24 cellular contexts compared by ENCODE assay signal in the genomic region with DNA sequence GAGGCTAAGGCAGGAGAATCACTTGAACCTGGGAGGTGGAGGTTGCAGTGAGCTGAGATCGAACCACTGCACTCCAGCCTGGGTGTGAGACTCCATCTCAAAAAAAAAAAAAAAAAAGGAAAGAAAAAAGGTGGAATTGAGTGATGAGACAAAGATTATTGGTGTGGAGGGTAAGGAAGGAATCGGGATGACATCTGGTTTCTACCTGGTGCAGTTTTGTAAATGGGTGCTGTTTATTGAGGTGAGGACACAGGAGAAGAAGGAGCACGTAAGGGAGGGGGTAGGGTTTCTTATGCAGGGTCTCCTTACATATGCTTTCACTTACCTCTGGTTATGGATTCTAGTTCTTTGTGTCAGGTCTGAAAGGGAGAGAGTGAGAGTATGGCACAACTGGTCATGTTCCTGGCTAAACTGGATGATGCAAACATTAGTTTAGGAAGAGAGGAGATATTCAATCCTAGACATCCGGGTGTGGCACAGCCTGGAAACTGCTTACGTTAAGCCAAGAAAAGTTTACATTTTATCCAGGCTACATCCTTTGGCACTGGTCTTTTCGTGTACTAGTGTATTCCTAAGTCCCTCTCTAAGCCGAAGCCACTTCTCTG. TPM values are rescaled to one million over a fixed set of nuclear protein-coding genes. Genes with fewer than 3 reads are reported as not detected.
A peak's percentile ranks its signal among the peaks of the same experiment; 100 is the strongest.
DNase-seq lines count a peak whose midpoint lies in the region; ATAC-seq and TF ChIP-seq lines count a peak whose summit lies in the region.
"Had no signal": no experiment of that assay in that cellular context is flagged by ENCODE, and none has a peak within 500 bp of the region (broad histone marks: within the 10 kb centered on the region; RNA-seq: fewer than 3 reads in every experiment).

No MANE protein-coding gene starts in this region.

- TF ChIP-seq CTCF in natural killer cell (IDR thresholded peaks at IDR 0.05) (no peak), fibroblast of villous mesenchyme (IDR thresholded peaks at IDR 0.05; ENCODE audit: insufficient read depth, low read depth, low read length) (no peak)

- no peak overlapping the region for H3K9ac ChIP-seq in mesendoderm (ENCODE audit: low read length)

- no peak overlapping the region for H3K4me3 ChIP-seq in fibroblast of villous mesenchyme (ENCODE audit: low read depth, low read length)
- H3K4me3 ChIP-seq in mesendoderm (ENCODE audit: low read length) = no peak overlapping the region
- H3K4me3 ChIP-seq: dorsolateral prefrontal cortex, esophagus squamous epithelium, K562, sigmoid colon had no signal

- H3K4ac ChIP-seq in mesendoderm (ENCODE audit: low read depth, low read length) = no peak overlapping the region

- H3K27me3 Mint-ChIP-seq in natural killer cell (ENCODE audit: low read depth in 2 of 2) = no peaks in the 10 kb centered on the region
- no peaks in the 10 kb centered on the region for H3K27me3 Mint-ChIP-seq in natural killer cell treated with Interleukin-12 subunit alpha and Interleukin-12 subunit beta and Interleukin-15 and Interleukin-18, amount 100 ng/mL, for 72 hours
- no peaks in the 10 kb centered on the region for H3K27me3 Mint-ChIP-seq in activated T-helper 17 cell treated with anti-CD3 and anti-CD28 coated beads, Interleukin-2, amount 50 U/mL, for 72 hours

- ATAC-seq in natural killer cell (no peak), HG02938 (IDR thresholded peaks at IDR 0.05; ENCODE audit: unreplicated experiment) (no peak)
- ATAC-seq in natural killer cell treated with Interleukin-12 subunit alpha and Interleukin-12 subunit beta and Interleukin-15 and Interleukin-18, amount 100 ng/mL, for 72 hours = no peak
- ATAC-seq in activated T-helper 17 cell treated with anti-CD3 and anti-CD28 coated beads, Interleukin-2, amount 50 U/mL, for 72 hours (replicated peaks) = no peak
- no peak for ATAC-seq in stimulated activated effector memory CD8-positive, alpha-beta T cell treated with anti-CD3 and anti-CD28 coated beads, Interleukin-12 subunit alpha, Interleukin-12 subunit beta, amount 100 ng/mL, for 72 hours

- no peak overlapping the region for H4K8ac ChIP-seq in mesendoderm (ENCODE audit: low read depth, low read length)

- 100% methylated on average over 1 of the region's 7 CpGs for WGBS in mesendoderm (ENCODE audit: extremely low coverage, insufficient coverage, low lambda C conversion rate)

- H2BK5ac ChIP-seq in mesendoderm (ENCODE audit: low read length) = no peak overlapping the region

- DNase-seq in natural killer cell (no peak), fibroblast of villous mesenchyme (ENCODE audit: low read depth) (peak; percentile 80), GDM1 (lab: John Stamatoyannopoulos, UW) (no peak), mesendoderm (no peak)
- DNase-seq in natural killer cell treated with Interleukin-12 subunit alpha and Interleukin-12 subunit beta and Interleukin-15 and Interleukin-18, amount 100 ng/mL, for 72 hours (ENCODE audit: low spot score) = no peak
- no peak for DNase-seq in stimulated activated effector memory CD8-positive, alpha-beta T cell treated with anti-CD3 and anti-CD28 coated beads, Interleukin-12 subunit alpha, Interleukin-12 subunit beta, amount 100 ng/mL, for 72 hours (ENCODE audit: low spot score in 2 of 2)
- DNase-seq: ACHN; activated CD4-positive, alpha-beta T cell treated with anti-CD3 and anti-CD28 coated beads for 1 hour; activated naive CD4-positive, alpha-beta T cell treated with Interleukin-2 at 50 U/mL for 16 hours; COR-L47; dorsolateral prefrontal cortex; EL; esophagus squamous epithelium; NCI-H2107; NCI-H524 treated with DMSO at 0.1 percent for 48 hours; occipital lobe; SIG-M5; sigmoid colon; stimulated activated CD4-positive, alpha-beta T cell treated with anti-CD3 and anti-CD28 coated beads, Interleukin-1b, Interleukin-23, amount 100 ng/mL, for 48 hours had no signal

- peaks cover 7% of the 10 kb centered on the region for H3K4me1 ChIP-seq in mesendoderm (ENCODE audit: control insufficient read depth, low read depth, low read length)

- no peak overlapping the region for H3K56ac ChIP-seq in mesendoderm (ENCODE audit: low read length)

- peaks cover 43% of the 10 kb centered on the region for H3K79me1 ChIP-seq in mesendoderm (ENCODE audit: low read length)

- no peak overlapping the region for H3K23ac ChIP-seq in mesendoderm (ENCODE audit: low read length)

- no peak overlapping the region for H4K5ac ChIP-seq in mesendoderm (ENCODE audit: low read length)

- H3K27me3 ChIP-seq in mesendoderm (ENCODE audit: insufficient read depth, low read length, poor library complexity) = no peaks in the 10 kb centered on the region
- H3K27me3 ChIP-seq: dorsolateral prefrontal cortex, esophagus squamous epithelium, sigmoid colon had no signal

- H3K36me3 Mint-ChIP-seq in natural killer cell = no peaks in the 10 kb centered on the region
- H3K36me3 Mint-ChIP-seq in natural killer cell treated with Interleukin-12 subunit alpha and Interleukin-12 subunit beta and Interleukin-15 and Interleukin-18, amount 100 ng/mL, for 72 hours = no peaks in the 10 kb centered on the region
- H3K36me3 Mint-ChIP-seq in activated T-helper 17 cell treated with anti-CD3 and anti-CD28 coated beads, Interleukin-2, amount 50 U/mL, for 72 hours (ENCODE audit: low read depth) = peaks cover 38% of the 10 kb centered on the region
- H3K36me3 Mint-ChIP-seq in stimulated activated effector memory CD8-positive, alpha-beta T cell treated with anti-CD3 and anti-CD28 coated beads, Interleukin-12 subunit alpha, Interleukin-12 subunit beta, amount 100 ng/mL, for 72 hours = peaks cover 33% of the 10 kb centered on the region

- no peak overlapping the region for H2AK5ac ChIP-seq in mesendoderm (ENCODE audit: low read length)

- H3K9me3 Mint-ChIP-seq in natural killer cell = no peaks in the 10 kb centered on the region
- H3K9me3 Mint-ChIP-seq in natural killer cell treated with Interleukin-12 subunit alpha and Interleukin-12 subunit beta and Interleukin-15 and Interleukin-18, amount 100 ng/mL, for 72 hours = no peaks in the 10 kb centered on the region
- H3K9me3 Mint-ChIP-seq in activated T-helper 17 cell treated with anti-CD3 and anti-CD28 coated beads, Interleukin-2, amount 50 U/mL, for 72 hours = no peaks in the 10 kb centered on the region
- no peaks in the 10 kb centered on the region for H3K9me3 Mint-ChIP-seq in stimulated activated effector memory CD8-positive, alpha-beta T cell treated with anti-CD3 and anti-CD28 coated beads, Interleukin-12 subunit alpha, Interleukin-12 subunit beta, amount 100 ng/mL, for 72 hours
- H3K9me3 Mint-ChIP-seq: T-helper 2 cell treated with Interferon-gamma antibody and Interleukin-4, amounts not matched to agents 5 μg/mL and 100 μg/mL, for 36 hours had no signal

- no peak overlapping the region for H3K4me2 ChIP-seq in mesendoderm (ENCODE audit: low read length)

- no peak overlapping the region for H2BK15ac ChIP-seq in mesendoderm (replicated peaks; ENCODE audit: low read depth)

- peak overlapping the region; percentile 44 to 74 for H3K27ac Mint-ChIP-seq in natural killer cell
- peak overlapping the region in 1 of 2 donors; percentile 22 for H3K27ac Mint-ChIP-seq in natural killer cell treated with Interleukin-12 subunit alpha and Interleukin-12 subunit beta and Interleukin-15 and Interleukin-18, amount 100 ng/mL, for 72 hours
- H3K27ac Mint-ChIP-seq in activated T-helper 17 cell treated with anti-CD3 and anti-CD28 coated beads, Interleukin-2, amount 50 U/mL, for 72 hours = peak overlapping the region; percentile 46
- peak overlapping the region; percentile 58 for H3K27ac Mint-ChIP-seq in stimulated activated effector memory CD8-positive, alpha-beta T cell treated with anti-CD3 and anti-CD28 coated beads, Interleukin-12 subunit alpha, Interleukin-12 subunit beta, amount 100 ng/mL, for 72 hours
- H3K27ac Mint-ChIP-seq: T-helper 2 cell treated with Interferon-gamma antibody and Interleukin-4, amounts not matched to agents 5 μg/mL and 100 μg/mL, for 36 hours had no signal

- H3K79me2 ChIP-seq in mesendoderm (ENCODE audit: control insufficient read depth, insufficient read depth, low read length) = peaks cover 82% of the 10 kb centered on the region

- peak overlapping the region; percentile 10 for H3K4me3 Mint-ChIP-seq in natural killer cell
- H3K4me3 Mint-ChIP-seq in natural killer cell treated with Interleukin-12 subunit alpha and Interleukin-12 subunit beta and Interleukin-15 and Interleukin-18, amount 100 ng/mL, for 72 hours = no peak overlapping the region
- peak overlapping the region; percentile 10 for H3K4me3 Mint-ChIP-seq in activated T-helper 17 cell treated with anti-CD3 and anti-CD28 coated beads, Interleukin-2, amount 50 U/mL, for 72 hours
- no peak overlapping the region for H3K4me3 Mint-ChIP-seq in stimulated activated effector memory CD8-positive, alpha-beta T cell treated with anti-CD3 and anti-CD28 coated beads, Interleukin-12 subunit alpha, Interleukin-12 subunit beta, amount 100 ng/mL, for 72 hours
- H3K4me3 Mint-ChIP-seq: T-helper 2 cell treated with Interferon-gamma antibody and Interleukin-4, amounts not matched to agents 5 μg/mL and 100 μg/mL, for 36 hours had no signal

- no peak overlapping the region for H2BK120ac ChIP-seq in mesendoderm (ENCODE audit: low read depth, low read length)

- H3K18ac ChIP-seq in mesendoderm (ENCODE audit: low read length) = no peak overlapping the region

- no peak overlapping the region for H3K27ac ChIP-seq in mesendoderm (ENCODE audit: low read depth, low read length)
- H3K27ac ChIP-seq: dorsolateral prefrontal cortex, esophagus squamous epithelium, HL-60, sigmoid colon had no signal

- H3K36me3 ChIP-seq in mesendoderm (ENCODE audit: control insufficient read depth, insufficient read depth, low read length) = no peaks in the 10 kb centered on the region
- H3K36me3 ChIP-seq: sigmoid colon had no signal

- peaks cover 92 to 100% of the 10 kb centered on the region in 2 donors for H3K4me1 Mint-ChIP-seq in natural killer cell
- H3K4me1 Mint-ChIP-seq in natural killer cell treated with Interleukin-12 subunit alpha and Interleukin-12 subunit beta and Interleukin-15 and Interleukin-18, amount 100 ng/mL, for 72 hours (ENCODE audit: low read depth in 2 of 2) = peaks cover 70 to 83% of the 10 kb centered on the region in 2 donors
- peaks cover 70% of the 10 kb centered on the region for H3K4me1 Mint-ChIP-seq in activated T-helper 17 cell treated with anti-CD3 and anti-CD28 coated beads, Interleukin-2, amount 50 U/mL, for 72 hours
- H3K4me1 Mint-ChIP-seq in stimulated activated effector memory CD8-positive, alpha-beta T cell treated with anti-CD3 and anti-CD28 coated beads, Interleukin-12 subunit alpha, Interleukin-12 subunit beta, amount 100 ng/mL, for 72 hours = peaks cover 86% of the 10 kb centered on the region

- intact Hi-C loops in natural killer cell (cut with micrococcal nuclease) = loop anchor here (10.0 kb wide), 1 partner anchor 46 kb away; no protein-coding TSS in a partner anchor

RNA-seq across cellular contexts. Expression of a gene that starts 5.4 kb away (rescaled TPM):
- total RNA-seq in natural killer cell (100 to 1,000 TPM; 194 to 204 (median 198) TPM), fibroblast of villous mesenchyme (42.3 and 50.6 TPM in 2 replicates)
- total RNA-seq in natural killer cell treated with Interleukin-12 subunit alpha and Interleukin-12 subunit beta and Interleukin-15 and Interleukin-18, amount 100 ng/mL, for 72 hours = 100 to 1,000 TPM; 158 to 162 TPM
- total RNA-seq in activated T-helper 17 cell treated with anti-CD3 and anti-CD28 coated beads, Interleukin-2, amount 50 U/mL, for 72 hours = 100 to 1,000 TPM; 112 to 142 TPM
- polyA plus RNA-seq in mesendoderm (2013, experiment 1 of 2) = 107 TPM
- 107 TPM for polyA plus RNA-seq in mesendoderm (2013, experiment 2 of 2)

Comparison
In these comparisons a context has a peak if more than half of its experiments do, and no peak if none do; other contexts are left out.
1. H3K4me3 Mint-ChIP-seq: peak in natural killer cell (single experiment) and activated T-helper 17 cell treated with anti-CD3 and anti-CD28 coated beads, Interleukin-2, amount 50 U/mL, for 72 hours (single experiment); none in natural killer cell treated with Interleukin-12 subunit alpha and Interleukin-12 subunit beta and Interleukin-15 and Interleukin-18, amount 100 ng/mL, for 72 hours (single experiment) and stimulated activated effector memory CD8-positive, alpha-beta T cell treated with anti-CD3 and anti-CD28 coated beads, Interleukin-12 subunit alpha, Interleukin-12 subunit beta, amount 100 ng/mL, for 72 hours (single experiment).